In the genomic region with DNA sequence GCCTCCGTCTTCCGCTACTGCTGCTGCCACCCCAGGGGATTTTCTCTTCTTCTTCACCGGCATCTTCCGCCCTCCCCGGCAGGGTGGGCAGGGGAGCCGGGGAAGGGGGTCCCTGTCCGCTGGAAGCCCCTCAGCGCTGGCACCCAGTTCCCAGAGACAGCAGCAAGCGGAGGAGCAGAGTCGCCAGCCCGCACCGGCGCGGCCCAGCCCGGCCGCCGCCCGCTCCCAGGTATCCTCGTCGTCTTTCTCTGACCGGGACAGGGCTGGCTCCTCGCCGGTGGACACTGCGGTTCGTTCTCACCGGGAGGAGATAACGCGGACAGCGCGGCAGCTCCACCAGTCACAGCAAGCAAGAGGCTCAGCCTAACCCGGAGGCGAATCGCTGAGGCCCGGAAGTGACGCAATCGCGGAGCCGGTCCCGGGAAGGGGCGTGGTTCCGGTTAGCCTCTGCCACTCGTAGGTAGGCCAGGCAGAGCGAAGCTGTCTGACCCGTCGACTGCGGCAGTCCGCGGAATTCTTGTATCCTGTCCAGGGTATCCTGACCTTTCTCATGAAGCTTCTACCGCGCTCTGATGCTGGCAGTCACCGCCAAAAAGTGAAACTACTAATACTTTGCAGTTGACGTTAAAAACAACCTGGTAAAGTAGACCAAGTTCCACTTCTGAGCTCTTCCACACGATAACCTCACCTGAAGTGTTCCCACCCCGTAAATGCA, we compare ENCODE assay signal across 1 cellular context.
TF ChIP-seq lines count a peak whose summit lies in the region.

Gene DCUN1D5, minus strand, starts transcription at position 351 of the 715 bp plus-strand sequence. Its CDS starts 288 bp downstream, at position 63.

TF ChIP-seq in HepG2, 621 proteins besides CTCF, POLR2A, EP300 and RAD21 (continued from another document and continues in another):
- TF ChIP-seq, protein P1, sequence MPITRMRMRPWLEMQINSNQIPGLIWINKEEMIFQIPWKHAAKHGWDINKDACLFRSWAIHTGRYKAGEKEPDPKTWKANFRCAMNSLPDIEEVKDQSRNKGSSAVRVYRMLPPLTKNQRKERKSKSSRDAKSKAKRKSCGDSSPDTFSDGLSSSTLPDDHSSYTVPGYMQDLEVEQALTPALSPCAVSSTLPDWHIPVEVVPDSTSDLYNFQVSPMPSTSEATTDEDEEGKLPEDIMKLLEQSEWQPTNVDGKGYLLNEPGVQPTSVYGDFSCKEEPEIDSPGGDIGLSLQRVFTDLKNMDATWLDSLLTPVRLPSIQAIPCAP (CRISPR knock-in tag; IDR thresholded peaks at IDR 0.05; ENCODE audit: low read depth), result no peak
- TF ChIP-seq MNT (IDR thresholded peaks at IDR 0.05) (no peak), ZNF557 (CRISPR knock-in tag; IDR thresholded peaks at IDR 0.05) (no peak), SOX13 (IDR thresholded peaks at IDR 0.05) (no peak), SOX13 (CRISPR knock-in tag; conservative IDR thresholded peaks at IDR 0.05 in 1 of 2, IDR thresholded peaks at IDR 0.05 in 1 of 2) (peak in 1 of 2 experiments; percentile 37; a peak in 1 of 4 replicates), DNMT1 (CRISPR knock-in tag; IDR thresholded peaks at IDR 0.05) (no peak), SP4 (CRISPR knock-in tag; IDR thresholded peaks at IDR 0.05) (no peak; the same call in 1 of the 2 replicates), ZMYM4 (CRISPR knock-in tag; IDR thresholded peaks at IDR 0.05) (peak; percentile 94), ATM (IDR thresholded peaks at IDR 0.05; ENCODE audit: borderline replicate concordance) (no peak), ZNF234 (CRISPR knock-in tag; conservative IDR thresholded peaks at IDR 0.05) (no peak), ZC3H13 (CRISPR knock-in tag; IDR thresholded peaks at IDR 0.05) (no peak), GRHL1 (CRISPR knock-in tag; conservative IDR thresholded peaks at IDR 0.05) (no peak), NFIB (CRISPR knock-in tag; IDR thresholded peaks at IDR 0.05; ENCODE audit: borderline replicate concordance) (no peak), MAFK (conservative IDR thresholded peaks at IDR 0.05 in 1 of 2, IDR thresholded peaks at IDR 0.05 in 1 of 2; ENCODE audit: low read length in 2 of 2) (no peak), MTA3 (CRISPR knock-in tag; IDR thresholded peaks at IDR 0.05) (no peak), ZNF354B (CRISPR knock-in tag; IDR thresholded peaks at IDR 0.05) (no peak), ZBTB21 (CRISPR knock-in tag; IDR thresholded peaks at IDR 0.05) (no peak; the same call in 1 of the 2 replicates), KDM5A (IDR thresholded peaks at IDR 0.05; ENCODE audit: borderline replicate concordance, low read length) (peak; percentile 29; the same call in 1 of the 2 replicates), ARID2 (CRISPR knock-in tag; IDR thresholded peaks at IDR 0.05; ENCODE audit: borderline replicate concordance) (no peak), ARNTL (CRISPR knock-in tag; IDR thresholded peaks at IDR 0.05) (no peak), ZSCAN31 (CRISPR knock-in tag; IDR thresholded peaks at IDR 0.05; ENCODE audit: low read depth) (peak; percentile 80; the same call in 1 of the 2 replicates), PITX1 (CRISPR knock-in tag; IDR thresholded peaks at IDR 0.05) (peak; percentile 73), SAP130 (CRISPR knock-in tag; IDR thresholded peaks at IDR 0.05; ENCODE audit: low read depth) (peak; percentile 96), KDM5B (CRISPR knock-in tag; IDR thresholded peaks at IDR 0.05; ENCODE audit: borderline replicate concordance) (peak; percentile 67; the same call in 1 of the 2 replicates), JDP2 (CRISPR knock-in tag; IDR thresholded peaks at IDR 0.05; ENCODE audit: borderline replicate concordance) (no peak), ZNF18 (CRISPR knock-in tag; IDR thresholded peaks at IDR 0.05; ENCODE audit: insufficient replicate concordance) (no peak), ZNF75D (CRISPR knock-in tag; IDR thresholded peaks at IDR 0.05; ENCODE audit: borderline replicate concordance) (no peak), RBFOX2 (IDR thresholded peaks at IDR 0.05; ENCODE audit: low read depth, low read length) (peak; percentile 97), SMYD3 (CRISPR knock-in tag; IDR thresholded peaks at IDR 0.05) (no peak), MEIS2 (CRISPR knock-in tag; IDR thresholded peaks at IDR 0.05) (peak; percentile 84), AKAP8 (CRISPR knock-in tag; IDR thresholded peaks at IDR 0.05) (no peak), SP5 (CRISPR knock-in tag; IDR thresholded peaks at IDR 0.05; ENCODE audit: borderline replicate concordance, low read depth) (peak; percentile 52; the same call in 1 of the 2 replicates), ZMAT5 (CRISPR knock-in tag; IDR thresholded peaks at IDR 0.05; ENCODE audit: borderline replicate concordance, low read depth) (no peak), PHF5A (CRISPR knock-in tag; IDR thresholded peaks at IDR 0.05; ENCODE audit: low read depth, unreplicated experiment) (no peak)
- TF ChIP-seq, protein P2, sequence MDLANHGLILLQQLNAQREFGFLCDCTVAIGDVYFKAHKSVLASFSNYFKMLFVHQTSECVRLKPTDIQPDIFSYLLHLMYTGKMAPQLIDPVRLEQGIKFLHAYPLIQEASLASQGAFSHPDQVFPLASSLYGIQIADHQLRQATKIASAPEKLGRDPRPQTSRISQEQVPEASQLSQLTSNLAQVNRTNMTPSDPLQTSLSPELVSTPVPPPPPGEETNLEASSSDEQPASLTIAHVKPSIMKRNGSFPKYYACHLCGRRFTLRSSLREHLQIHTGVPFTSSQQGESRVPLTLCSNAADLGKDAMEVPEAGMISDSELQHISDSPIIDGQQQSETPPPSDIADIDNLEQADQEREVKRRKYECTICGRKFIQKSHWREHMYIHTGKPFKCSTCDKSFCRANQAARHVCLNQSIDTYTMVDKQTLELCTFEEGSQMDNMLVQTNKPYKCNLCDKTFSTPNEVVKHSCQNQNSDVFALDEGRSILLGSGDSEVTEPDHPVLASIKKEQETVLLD (CRISPR knock-in tag; IDR thresholded peaks at IDR 0.05; ENCODE audit: low read depth), result peak; percentile 84
- TF ChIP-seq, protein P3, sequence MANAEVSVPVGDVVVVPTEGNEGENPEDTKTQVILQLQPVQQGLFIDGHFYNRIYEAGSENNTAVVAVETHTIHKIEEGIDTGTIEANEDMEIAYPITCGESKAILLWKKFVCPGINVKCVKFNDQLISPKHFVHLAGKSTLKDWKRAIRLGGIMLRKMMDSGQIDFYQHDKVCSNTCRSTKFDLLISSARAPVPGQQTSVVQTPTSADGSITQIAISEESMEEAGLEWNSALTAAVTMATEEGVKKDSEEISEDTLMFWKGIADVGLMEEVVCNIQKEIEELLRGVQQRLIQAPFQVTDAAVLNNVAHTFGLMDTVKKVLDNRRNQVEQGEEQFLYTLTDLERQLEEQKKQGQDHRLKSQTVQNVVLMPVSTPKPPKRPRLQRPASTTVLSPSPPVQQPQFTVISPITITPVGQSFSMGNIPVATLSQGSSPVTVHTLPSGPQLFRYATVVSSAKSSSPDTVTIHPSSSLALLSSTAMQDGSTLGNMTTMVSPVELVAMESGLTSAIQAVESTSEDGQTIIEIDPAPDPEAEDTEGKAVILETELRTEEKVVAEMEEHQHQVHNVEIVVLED (CRISPR knock-in tag; IDR thresholded peaks at IDR 0.05; ENCODE audit: borderline replicate concordance), result peak; percentile 86
- TF ChIP-seq, protein P4, sequence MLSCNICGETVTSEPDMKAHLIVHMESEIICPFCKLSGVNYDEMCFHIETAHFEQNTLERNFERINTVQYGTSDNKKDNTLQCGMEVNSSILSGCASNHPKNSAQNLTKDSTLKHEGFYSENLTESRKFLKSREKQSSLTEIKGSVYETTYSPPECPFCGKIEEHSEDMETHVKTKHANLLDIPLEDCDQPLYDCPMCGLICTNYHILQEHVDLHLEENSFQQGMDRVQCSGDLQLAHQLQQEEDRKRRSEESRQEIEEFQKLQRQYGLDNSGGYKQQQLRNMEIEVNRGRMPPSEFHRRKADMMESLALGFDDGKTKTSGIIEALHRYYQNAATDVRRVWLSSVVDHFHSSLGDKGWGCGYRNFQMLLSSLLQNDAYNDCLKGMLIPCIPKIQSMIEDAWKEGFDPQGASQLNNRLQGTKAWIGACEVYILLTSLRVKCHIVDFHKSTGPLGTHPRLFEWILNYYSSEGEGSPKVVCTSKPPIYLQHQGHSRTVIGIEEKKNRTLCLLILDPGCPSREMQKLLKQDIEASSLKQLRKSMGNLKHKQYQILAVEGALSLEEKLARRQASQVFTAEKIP (CRISPR knock-in tag; IDR thresholded peaks at IDR 0.05; ENCODE audit: borderline replicate concordance), result no peak
- TF ChIP-seq, protein P5, sequence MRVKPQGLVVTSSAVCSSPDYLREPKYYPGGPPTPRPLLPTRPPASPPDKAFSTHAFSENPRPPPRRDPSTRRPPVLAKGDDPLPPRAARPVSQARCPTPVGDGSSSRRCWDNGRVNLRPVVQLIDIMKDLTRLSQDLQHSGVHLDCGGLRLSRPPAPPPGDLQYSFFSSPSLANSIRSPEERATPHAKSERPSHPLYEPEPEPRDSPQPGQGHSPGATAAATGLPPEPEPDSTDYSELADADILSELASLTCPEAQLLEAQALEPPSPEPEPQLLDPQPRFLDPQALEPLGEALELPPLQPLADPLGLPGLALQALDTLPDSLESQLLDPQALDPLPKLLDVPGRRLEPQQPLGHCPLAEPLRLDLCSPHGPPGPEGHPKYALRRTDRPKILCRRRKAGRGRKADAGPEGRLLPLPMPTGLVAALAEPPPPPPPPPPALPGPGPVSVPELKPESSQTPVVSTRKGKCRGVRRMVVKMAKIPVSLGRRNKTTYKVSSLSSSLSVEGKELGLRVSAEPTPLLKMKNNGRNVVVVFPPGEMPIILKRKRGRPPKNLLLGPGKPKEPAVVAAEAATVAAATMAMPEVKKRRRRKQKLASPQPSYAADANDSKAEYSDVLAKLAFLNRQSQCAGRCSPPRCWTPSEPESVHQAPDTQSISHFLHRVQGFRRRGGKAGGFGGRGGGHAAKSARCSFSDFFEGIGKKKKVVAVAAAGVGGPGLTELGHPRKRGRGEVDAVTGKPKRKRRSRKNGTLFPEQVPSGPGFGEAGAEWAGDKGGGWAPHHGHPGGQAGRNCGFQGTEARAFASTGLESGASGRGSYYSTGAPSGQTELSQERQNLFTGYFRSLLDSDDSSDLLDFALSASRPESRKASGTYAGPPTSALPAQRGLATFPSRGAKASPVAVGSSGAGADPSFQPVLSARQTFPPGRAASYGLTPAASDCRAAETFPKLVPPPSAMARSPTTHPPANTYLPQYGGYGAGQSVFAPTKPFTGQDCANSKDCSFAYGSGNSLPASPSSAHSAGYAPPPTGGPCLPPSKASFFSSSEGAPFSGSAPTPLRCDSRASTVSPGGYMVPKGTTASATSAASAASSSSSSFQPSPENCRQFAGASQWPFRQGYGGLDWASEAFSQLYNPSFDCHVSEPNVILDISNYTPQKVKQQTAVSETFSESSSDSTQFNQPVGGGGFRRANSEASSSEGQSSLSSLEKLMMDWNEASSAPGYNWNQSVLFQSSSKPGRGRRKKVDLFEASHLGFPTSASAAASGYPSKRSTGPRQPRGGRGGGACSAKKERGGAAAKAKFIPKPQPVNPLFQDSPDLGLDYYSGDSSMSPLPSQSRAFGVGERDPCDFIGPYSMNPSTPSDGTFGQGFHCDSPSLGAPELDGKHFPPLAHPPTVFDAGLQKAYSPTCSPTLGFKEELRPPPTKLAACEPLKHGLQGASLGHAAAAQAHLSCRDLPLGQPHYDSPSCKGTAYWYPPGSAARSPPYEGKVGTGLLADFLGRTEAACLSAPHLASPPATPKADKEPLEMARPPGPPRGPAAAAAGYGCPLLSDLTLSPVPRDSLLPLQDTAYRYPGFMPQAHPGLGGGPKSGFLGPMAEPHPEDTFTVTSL (CRISPR knock-in tag; IDR thresholded peaks at IDR 0.05; ENCODE audit: borderline replicate concordance), result no peak
- TF ChIP-seq, protein P6, sequence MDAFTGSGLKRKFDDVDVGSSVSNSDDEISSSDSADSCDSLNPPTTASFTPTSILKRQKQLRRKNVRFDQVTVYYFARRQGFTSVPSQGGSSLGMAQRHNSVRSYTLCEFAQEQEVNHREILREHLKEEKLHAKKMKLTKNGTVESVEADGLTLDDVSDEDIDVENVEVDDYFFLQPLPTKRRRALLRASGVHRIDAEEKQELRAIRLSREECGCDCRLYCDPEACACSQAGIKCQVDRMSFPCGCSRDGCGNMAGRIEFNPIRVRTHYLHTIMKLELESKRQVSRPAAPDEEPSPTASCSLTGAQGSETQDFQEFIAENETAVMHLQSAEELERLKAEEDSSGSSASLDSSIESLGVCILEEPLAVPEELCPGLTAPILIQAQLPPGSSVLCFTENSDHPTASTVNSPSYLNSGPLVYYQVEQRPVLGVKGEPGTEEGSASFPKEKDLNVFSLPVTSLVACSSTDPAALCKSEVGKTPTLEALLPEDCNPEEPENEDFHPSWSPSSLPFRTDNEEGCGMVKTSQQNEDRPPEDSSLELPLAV (CRISPR knock-in tag; conservative IDR thresholded peaks at IDR 0.05; ENCODE audit: low read depth), result no peak
